ENCODE assay signal across 9 cellular contexts in genomic region chr2:220687231-220687843, GRCh38.
DNase-seq lines count a peak whose midpoint lies in the region; ATAC-seq and TF ChIP-seq lines count a peak whose summit lies in the region.
"Had no signal": no experiment of that assay in that cellular context is flagged by ENCODE, and none has a peak within 500 bp of the region (broad histone marks: within the 10 kb centered on the region; RNA-seq: fewer than 3 reads in every experiment).

No MANE protein-coding gene starts in this region.

- no peak for TF ChIP-seq POLR2A in Peyer's patch (IDR thresholded peaks at IDR 0.05)

- POLR2A ChIA-PET in CD4-positive, alpha-beta memory T cell (lab: Charles Lee; ENCODE audit: partially characterized antibody) = no interaction called here

- no peaks in the 10 kb centered on the region for H3K36me3 Mint-ChIP-seq in CD4-positive, alpha-beta memory T cell
- H3K36me3 Mint-ChIP-seq in osteocyte (ENCODE audit: unreplicated experiment) = no peaks in the 10 kb centered on the region

- CTCF ChIA-PET in CD4-positive, alpha-beta memory T cell (lab: Charles Lee; ENCODE audit: partially characterized antibody) = interaction anchor here (1.0 to 3.0 kb wide), 5 partner anchors 10 to 888 kb away, joined by 3 to 35 read pairs (median 4); partner anchors contain the start of gene EPHA4

- H3K36me3 ChIP-seq in CD4-positive, alpha-beta memory T cell (ENCODE audit: insufficient read depth, low read length) = no peaks in the 10 kb centered on the region
- H3K36me3 ChIP-seq in Peyer's patch (no peaks in the 10 kb centered on the region), tibial artery (no peaks in the 10 kb centered on the region)

- peak overlapping the region in 1 of 7 donors; percentile 60 for H3K27ac Mint-ChIP-seq in CD4-positive, alpha-beta memory T cell
- H3K27ac Mint-ChIP-seq in osteocyte (ENCODE audit: unreplicated experiment) = no peak overlapping the region

- no peaks in the 10 kb centered on the region for H3K4me1 ChIP-seq in CD4-positive, alpha-beta memory T cell (ENCODE audit: insufficient read depth, low read length)
- H3K4me1 ChIP-seq in Peyer's patch (no peaks in the 10 kb centered on the region), tibial artery (no peaks in the 10 kb centered on the region)

- no peaks in the 10 kb centered on the region for H3K27me3 ChIP-seq in CD4-positive, alpha-beta memory T cell (ENCODE audit: insufficient read depth, low read length)
- H3K27me3 ChIP-seq in Peyer's patch = no peaks in the 10 kb centered on the region
- H3K27me3 ChIP-seq in tibial artery = peaks cover 0 to 2% of the 10 kb centered on the region in 2 donors

- H3K9me3 Mint-ChIP-seq in CD4-positive, alpha-beta memory T cell = no peaks in the 10 kb centered on the region
- H3K9me3 Mint-ChIP-seq in osteocyte (ENCODE audit: unreplicated experiment) = no peaks in the 10 kb centered on the region

- no peaks in the 10 kb centered on the region for H3K9me3 ChIP-seq in CD4-positive, alpha-beta memory T cell (ENCODE audit: control insufficient read depth in 1 of 2, low read length in 2 of 2)
- H3K9me3 ChIP-seq in Peyer's patch = no peaks in the 10 kb centered on the region
- H3K9me3 ChIP-seq in tibial artery = no peaks in the 10 kb centered on the region

- intact Hi-C loops in CD4-positive, alpha-beta memory T cell (cut with micrococcal nuclease) = loop anchor here (1.0 kb wide), 2 partner anchors 886 to 1282 kb away; no protein-coding TSS in a partner anchor
- intact Hi-C loops in tibial artery (cut with DNase I; ENCODE audit: low total_unique reads) = loop anchor here (2.0 kb wide), 1 partner anchor 885 kb away; the partner anchor contains the start of gene EPHA4

- peaks cover 2 to 12% of the 10 kb centered on the region in 2 donors for H3K27me3 Mint-ChIP-seq in CD4-positive, alpha-beta memory T cell
- H3K27me3 Mint-ChIP-seq in osteocyte (ENCODE audit: unreplicated experiment) = no peaks in the 10 kb centered on the region

- DNase-seq in CD4-positive, alpha-beta memory T cell = peak; percentile 47 to 57 (median 54)
- DNase-seq in Peyer's patch (peak; percentile 55 to 84 (median 57)), germinal center (ENCODE audit: low spot score) (peak; percentile 45), osteocyte (ENCODE audit: extremely low spot score, unreplicated experiment) (peak; percentile 87), tibial artery (peak; percentile 76 to 79)
- peak; percentile 42 for DNase-seq in activated effector memory CD4-positive, alpha-beta T cell treated with Interleukin-2 at 50 U/mL for 16 hours

- H3K4me1 Mint-ChIP-seq in CD4-positive, alpha-beta memory T cell = no peaks in the 10 kb centered on the region
- H3K4me1 Mint-ChIP-seq in osteocyte (ENCODE audit: unreplicated experiment) = peaks cover 1% of the 10 kb centered on the region

- no peak overlapping the region for H3K27ac ChIP-seq in CD4-positive, alpha-beta memory T cell (ENCODE audit: low read depth, low read length)
- H3K27ac ChIP-seq in Peyer's patch (no peak overlapping the region), tibial artery (no peak overlapping the region)
- H3K27ac ChIP-seq: SK-N-MC had no signal

- TF ChIP-seq CTCF in Peyer's patch (IDR thresholded peaks at IDR 0.05) (peak; percentile 32 to 77 (median 69)), osteocyte (IDR thresholded peaks at IDR 0.05) (peak; percentile 90), tibial artery (IDR thresholded peaks at IDR 0.05) (peak; percentile 85 to 89)

- peak; percentile 88 for ATAC-seq in GM19328 (IDR thresholded peaks at IDR 0.05; ENCODE audit: unreplicated experiment)
- ATAC-seq in HG03442 (IDR thresholded peaks at IDR 0.05; ENCODE audit: unreplicated experiment) = peak; percentile 92

- H3K4me3 Mint-ChIP-seq in CD4-positive, alpha-beta memory T cell = no peak overlapping the region
- H3K4me3 Mint-ChIP-seq in osteocyte (ENCODE audit: unreplicated experiment) = no peak overlapping the region

- H3K4me3 ChIP-seq in CD4-positive, alpha-beta memory T cell (ENCODE audit: low read length in 2 of 2) = no peak overlapping the region
- H3K4me3 ChIP-seq in Peyer's patch (no peak overlapping the region), tibial artery (no peak overlapping the region)
- H3K4me3 ChIP-seq: SK-N-MC had no signal
